In genomic region chr4:80007745-80008149, GRCh38 we compare ENCODE assay signal across 9 cellular contexts.
DNase-seq lines count a peak whose midpoint lies in the region; ATAC-seq and TF ChIP-seq lines count a peak whose summit lies in the region.
"Had no signal": no experiment of that assay in that cellular context is flagged by ENCODE, and none has a peak within 500 bp of the region (broad histone marks: within the 10 kb centered on the region; RNA-seq: fewer than 3 reads in every experiment).

No MANE protein-coding gene starts in this region.

- no peak for DNase-seq in effector memory CD4-positive, alpha-beta T cell
- DNase-seq in naive thymus-derived CD4-positive, alpha-beta T cell = no peak
- DNase-seq in NK-92 treated with Interleukin-12 subunit alpha and Interleukin-12 subunit beta, amount 100 ng/mL, for 24 hours (lab: John Stamatoyannopoulos, UW) = no peak
- no peak for DNase-seq in stimulated activated CD4-positive, alpha-beta T cell treated with anti-CD3 and anti-CD28 coated beads, Interleukin-12 subunit alpha, Interleukin-12 subunit beta, amount 100 ng/mL, for 4 hours
- DNase-seq in left lobe of liver (ENCODE audit: low spot score) = no peak
- DNase-seq: Karpas-422 had no signal

- intact Hi-C loops in naive thymus-derived CD4-positive, alpha-beta T cell (cut with micrococcal nuclease) = loop anchor here in 1 of 2 donors (2.0 to 5.0 kb wide), 4 partner anchors 51 to 175 kb away; partner anchors contain the start of gene ANTXR2

- peaks cover 6 to 68% (median 66%) of the 10 kb centered on the region in 5 donors for H3K36me3 Mint-ChIP-seq in naive thymus-derived CD4-positive, alpha-beta T cell

- peak overlapping the region in 1 of 10 donors; percentile 43 for H3K4me3 Mint-ChIP-seq in naive thymus-derived CD4-positive, alpha-beta T cell

- no peak overlapping the region for H3K4me3 ChIP-seq in effector memory CD4-positive, alpha-beta T cell (ENCODE audit: insufficient read depth, low read depth, low read length, poor library complexity, severe bottlenecking)
- H3K4me3 ChIP-seq in naive thymus-derived CD4-positive, alpha-beta T cell (ENCODE audit: low read length) = no peak overlapping the region

- no peaks in the 10 kb centered on the region for H3K27me3 ChIP-seq in effector memory CD4-positive, alpha-beta T cell (replicated peaks; ENCODE audit: control insufficient read depth, insufficient read depth, low read length, poor library complexity, severe bottlenecking)
- H3K27me3 ChIP-seq in naive thymus-derived CD4-positive, alpha-beta T cell (ENCODE audit: control insufficient read depth in 2 of 2, insufficient read depth in 2 of 2, low read length in 2 of 2) = no peaks in the 10 kb centered on the region

- POLR2A ChIA-PET in naive thymus-derived CD4-positive, alpha-beta T cell (lab: Charles Lee) = interaction anchor here (0.7 kb wide), 1 partner anchor 21 kb away, joined by 3 read pairs; no protein-coding TSS in a partner anchor

- CTCF ChIA-PET in naive thymus-derived CD4-positive, alpha-beta T cell (lab: Charles Lee) = interaction anchor here (0.5 to 0.6 kb wide), 2 partner anchors 97 to 174 kb away, joined by 3 read pairs; no protein-coding TSS in a partner anchor

- H3K27ac Mint-ChIP-seq in naive thymus-derived CD4-positive, alpha-beta T cell = peak overlapping the region in 3 of 9 donors; percentile 5 to 86 (median 56)

- no peaks in the 10 kb centered on the region for H3K9me3 ChIP-seq in effector memory CD4-positive, alpha-beta T cell (ENCODE audit: control insufficient read depth, low read length)
- peaks cover 0 to 4% (median 0%) of the 10 kb centered on the region in 3 experiments for H3K9me3 ChIP-seq in naive thymus-derived CD4-positive, alpha-beta T cell (ENCODE audit: control insufficient read depth in 2 of 3, low read length in 3 of 3)

- H3K4me1 ChIP-seq in effector memory CD4-positive, alpha-beta T cell (ENCODE audit: control insufficient read depth, insufficient read depth, low read length, poor library complexity, severe bottlenecking) = peaks cover 14% of the 10 kb centered on the region
- peaks cover 12 to 22% of the 10 kb centered on the region in 2 donors for H3K4me1 ChIP-seq in naive thymus-derived CD4-positive, alpha-beta T cell (ENCODE audit: control insufficient read depth in 2 of 2, insufficient read depth in 2 of 2, low read length in 2 of 2)

- peak overlapping the region; percentile 45 for H3K27ac ChIP-seq in effector memory CD4-positive, alpha-beta T cell (ENCODE audit: insufficient read depth, low read length, poor library complexity, severe bottlenecking)
- no peak overlapping the region for H3K27ac ChIP-seq in naive thymus-derived CD4-positive, alpha-beta T cell (ENCODE audit: low read depth, low read length)

- ATAC-seq in GM18505 (IDR thresholded peaks at IDR 0.05; ENCODE audit: unreplicated experiment) = peak; percentile 89
- ATAC-seq in GM21390 (IDR thresholded peaks at IDR 0.05; ENCODE audit: unreplicated experiment) = peak; percentile 75
- peak; percentile 90 for ATAC-seq in HG03432 (IDR thresholded peaks at IDR 0.05; ENCODE audit: unreplicated experiment)
- no peak for ATAC-seq in naive thymus-derived CD4-positive, alpha-beta T cell
- ATAC-seq in left lobe of liver = no peak

- H3K36me3 ChIP-seq in effector memory CD4-positive, alpha-beta T cell (ENCODE audit: control insufficient read depth, insufficient read depth, low read length) = peaks cover 4% of the 10 kb centered on the region
- peaks cover 0 to 3% (median 0%) of the 10 kb centered on the region in 3 experiments for H3K36me3 ChIP-seq in naive thymus-derived CD4-positive, alpha-beta T cell (ENCODE audit: control insufficient read depth in 2 of 3, insufficient read depth in 3 of 3, low read length in 3 of 3)

- H3K27me3 Mint-ChIP-seq in naive thymus-derived CD4-positive, alpha-beta T cell = no peaks in the 10 kb centered on the region

- TF ChIP-seq POLR2A in GM18505 (IDR thresholded peaks at IDR 0.05; ENCODE audit: borderline replicate concordance, extremely low read depth, insufficient read depth, insufficient read length) = no peak

- peaks cover 19 to 59% (median 44%) of the 10 kb centered on the region in 7 donors for H3K4me1 Mint-ChIP-seq in naive thymus-derived CD4-positive, alpha-beta T cell

- peaks cover 3 to 21% (median 9%) of the 10 kb centered on the region in 11 donors for H3K9me3 Mint-ChIP-seq in naive thymus-derived CD4-positive, alpha-beta T cell

Comparison
In these comparisons a context has a peak if more than half of its experiments do, and no peak if none do; other contexts are left out.
1. ATAC-seq: peak in GM18505 (single experiment), GM21390 (single experiment) and HG03432 (single experiment); none in naive thymus-derived CD4-positive, alpha-beta T cell (single experiment) and left lobe of liver (single experiment).